ENCODE assay signal across 8 cellular contexts in the genomic region with DNA sequence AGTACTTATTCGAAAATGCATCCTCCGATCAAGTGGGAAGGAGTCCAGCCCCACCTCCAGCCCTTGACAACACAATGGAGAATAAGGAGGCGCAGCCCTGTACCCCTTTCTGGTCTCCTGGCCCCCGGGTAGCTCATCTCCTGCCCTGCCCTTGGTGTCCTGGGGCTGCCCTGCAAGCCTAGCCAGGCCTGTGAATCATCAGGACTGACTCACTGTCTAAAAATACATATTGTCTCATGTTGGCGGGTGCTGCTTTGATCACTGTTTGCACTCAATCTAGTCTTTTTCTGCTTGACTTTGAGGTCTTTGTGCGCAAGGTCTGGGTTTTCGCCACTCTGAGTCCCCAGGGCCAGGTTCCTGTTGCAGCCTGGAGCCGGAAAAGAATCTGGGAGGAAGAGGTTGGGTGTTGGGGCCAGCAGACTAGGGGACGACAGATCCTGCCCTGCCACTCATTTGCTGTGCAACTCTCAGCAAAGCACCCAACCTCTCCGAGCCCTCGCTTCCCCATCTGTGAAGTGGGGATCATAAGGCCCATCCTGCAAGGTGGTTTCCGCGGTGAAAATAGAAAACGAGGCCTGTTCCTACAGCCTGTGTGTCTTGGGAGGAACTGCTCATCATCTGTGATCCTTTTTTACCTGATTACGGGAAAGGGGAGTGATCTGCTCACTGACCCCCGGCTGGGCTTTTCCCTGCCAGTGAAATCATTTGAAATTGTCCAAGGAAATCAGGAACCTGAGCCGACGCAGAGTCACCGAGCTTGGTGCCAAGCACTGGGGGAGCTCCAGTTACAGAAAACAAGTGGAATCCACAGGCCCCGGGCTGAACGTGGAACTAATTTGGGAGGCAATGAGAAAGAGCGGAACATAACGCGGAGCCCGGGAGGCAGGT.
DNase-seq lines count a peak whose midpoint lies in the region; ATAC-seq and TF ChIP-seq lines count a peak whose summit lies in the region.

No MANE protein-coding gene starts in this region.

- 82 to 90% methylated on average over 12 to 25 of the region's 25 CpGs for WGBS in endodermal cell (ENCODE audit: insufficient coverage in 1 of 2, insufficient read length in 1 of 2), 2 experiments

- no peak for TF ChIP-seq CTCF in endodermal cell (conservative IDR thresholded peaks at IDR 0.05)
- no peak for TF ChIP-seq CTCF in neural crest cell (conservative IDR thresholded peaks at IDR 0.05)

- no peaks in the 10 kb centered on the region for H3K27me3 ChIP-seq in endodermal cell (ENCODE audit: control insufficient read depth, insufficient read depth, low read length, poor library complexity, severe bottlenecking)

- H3K4me1 ChIP-seq in endodermal cell (ENCODE audit: control insufficient read depth, insufficient read depth, low read length): no peaks in the 10 kb centered on the region

- H3K4me1 Mint-ChIP-seq in endodermal cell (peaks cover 2% of the 10 kb centered on the region), neural crest cell (peaks cover 11% of the 10 kb centered on the region)

- no peak for DNase-seq in activated naive CD4-positive, alpha-beta T cell treated with anti-CD3 and anti-CD28 coated beads, Interleukin-2, amount 50 U/mL, for 72 hours (ENCODE audit: low spot score in 2 of 2)
- DNase-seq in activated naive CD4-positive, alpha-beta T cell (lab: John Stamatoyannopoulos, UW): no peak
- peak; percentile 47 for DNase-seq in NCI-H146 (lab: John Stamatoyannopoulos, UW)
- DNase-seq in endodermal cell: no peak
- DNase-seq in neural crest cell (ENCODE audit: low read depth, low spot score): no peak
- no peak for DNase-seq in ureter (ENCODE audit: low spot score)

- no peak overlapping the region for H3K4me3 Mint-ChIP-seq in endodermal cell
- no peak overlapping the region for H3K4me3 Mint-ChIP-seq in neural crest cell

- no peak overlapping the region for H3K4me3 ChIP-seq in endodermal cell (ENCODE audit: low read length)

- peak overlapping the region; percentile 44 for H3K27ac ChIP-seq in endodermal cell (ENCODE audit: low read depth, low read length)

- peak; percentile 75 to 82 for ATAC-seq in activated naive CD4-positive, alpha-beta T cell treated with anti-CD3 and anti-CD28 coated beads, Interleukin-2, amount 50 U/mL, for 72 hours
- ATAC-seq in GM21737 (IDR thresholded peaks at IDR 0.05; ENCODE audit: unreplicated experiment) (no peak), GM19455 (IDR thresholded peaks at IDR 0.05; ENCODE audit: unreplicated experiment) (no peak)

- H3K27ac Mint-ChIP-seq in activated naive CD4-positive, alpha-beta T cell treated with anti-CD3 and anti-CD28 coated beads, Interleukin-2, amount 50 U/mL, for 72 hours: peak overlapping the region in 1 of 2 donors; percentile 60
- no peak overlapping the region for H3K27ac Mint-ChIP-seq in endodermal cell
- H3K27ac Mint-ChIP-seq in neural crest cell (ENCODE audit: unreplicated experiment): peak overlapping the region; percentile 96

- H3K9ac ChIP-seq in endodermal cell (ENCODE audit: extremely low read depth, low read length, poor library complexity, severe bottlenecking): no peak overlapping the region

- H3K27me3 Mint-ChIP-seq in endodermal cell (ENCODE audit: insufficient read depth): no peaks in the 10 kb centered on the region
- H3K27me3 Mint-ChIP-seq in neural crest cell (ENCODE audit: low read depth): no peaks in the 10 kb centered on the region

- H3K36me3 ChIP-seq in endodermal cell (ENCODE audit: control insufficient read depth, insufficient read depth, low read length): no peaks in the 10 kb centered on the region

- no peaks in the 10 kb centered on the region for H3K9me3 Mint-ChIP-seq in activated naive CD4-positive, alpha-beta T cell treated with anti-CD3 and anti-CD28 coated beads, Interleukin-2, amount 50 U/mL, for 72 hours
- no peaks in the 10 kb centered on the region for H3K9me3 Mint-ChIP-seq in endodermal cell
- no peaks in the 10 kb centered on the region for H3K9me3 Mint-ChIP-seq in neural crest cell

- no peaks in the 10 kb centered on the region for H3K36me3 Mint-ChIP-seq in activated naive CD4-positive, alpha-beta T cell treated with anti-CD3 and anti-CD28 coated beads, Interleukin-2, amount 50 U/mL, for 72 hours
- no peaks in the 10 kb centered on the region for H3K36me3 Mint-ChIP-seq in endodermal cell (ENCODE audit: low read depth)
- H3K36me3 Mint-ChIP-seq in neural crest cell (ENCODE audit: low read depth): no peaks in the 10 kb centered on the region

- no peaks in the 10 kb centered on the region for H3K9me3 ChIP-seq in endodermal cell (ENCODE audit: control insufficient read depth, low read length)

Comparison
In these comparisons a context has a peak if more than half of its experiments do, and no peak if none do; other contexts are left out.
1. ATAC-seq: peak in activated naive CD4-positive, alpha-beta T cell treated with anti-CD3 and anti-CD28 coated beads, Interleukin-2, amount 50 U/mL, for 72 hours (2 of 2); none in GM21737 (single experiment) and GM19455 (single experiment).